In the genomic region with DNA sequence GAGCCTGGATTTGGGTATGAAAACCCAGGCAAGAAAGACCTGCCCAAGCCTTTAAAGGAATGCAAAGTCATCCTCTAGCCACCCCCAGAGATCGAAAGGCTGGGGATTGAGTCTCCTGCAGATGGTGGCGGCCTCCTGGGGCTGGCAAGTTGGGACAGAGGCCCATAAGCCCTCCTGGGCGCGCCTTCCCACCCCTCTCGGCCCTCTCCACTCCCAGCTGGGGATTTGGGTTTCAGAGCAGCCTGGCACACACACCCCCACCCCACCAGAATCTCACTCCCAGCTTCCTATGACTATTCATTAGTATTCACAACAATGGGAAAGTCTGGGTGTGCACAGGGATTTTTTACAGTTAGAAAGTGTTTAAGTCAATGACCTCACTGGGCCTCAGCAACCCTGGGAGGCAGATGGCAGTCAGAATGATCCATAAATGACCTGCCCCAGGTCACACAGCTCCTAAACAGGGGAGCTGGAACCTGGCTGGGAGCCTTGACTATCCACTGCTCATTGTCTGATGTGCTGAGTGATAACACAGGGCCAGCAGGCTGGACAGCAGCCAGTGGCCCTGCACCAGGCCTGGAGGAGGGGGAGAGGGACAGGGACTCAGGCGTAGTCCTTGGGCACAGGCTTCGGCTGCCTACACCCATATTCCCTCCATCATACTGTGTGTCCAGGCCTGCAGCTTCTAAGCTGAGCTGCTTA, we compare ENCODE assay signal across 8 cellular contexts.
DNase-seq lines count a peak whose midpoint lies in the region; ATAC-seq and TF ChIP-seq lines count a peak whose summit lies in the region.
"Had no signal": no experiment of that assay in that cellular context is flagged by ENCODE, and none has a peak within 500 bp of the region (broad histone marks: within the 10 kb centered on the region; RNA-seq: fewer than 3 reads in every experiment).

No MANE protein-coding gene starts in this region.

- no peaks in the 10 kb centered on the region for H3K27me3 ChIP-seq in RWPE2 (ENCODE audit: insufficient read depth, poor library complexity, severe bottlenecking)
- no peaks in the 10 kb centered on the region for H3K27me3 ChIP-seq in iPS-18a (ENCODE audit: control insufficient read depth, insufficient read depth, low read length)

- H3K27ac ChIP-seq in RWPE2 (ENCODE audit: poor library complexity, severe bottlenecking): peak overlapping the region; percentile 76
- peak overlapping the region; percentile 73 for H3K27ac ChIP-seq in iPS-18a (ENCODE audit: low read length)

- no peaks in the 10 kb centered on the region for H3K9me3 ChIP-seq in RWPE2 (ENCODE audit: severe bottlenecking)
- no peaks in the 10 kb centered on the region for H3K9me3 ChIP-seq in iPS-18a (ENCODE audit: control insufficient read depth, low read depth, low read length)

- H3K4me3 ChIP-seq in RWPE2 (ENCODE audit: severe bottlenecking) (no peak overlapping the region), iPS-18a (ENCODE audit: low read length) (peak overlapping the region; percentile 36)

- peak; percentile 84 for DNase-seq in Ammon's horn (ENCODE audit: low spot score)
- DNase-seq in RWPE2 (ENCODE audit: low spot score): no peak
- no peak for DNase-seq in GF-D8 (lab: John Stamatoyannopoulos, UW)
- DNase-seq in stimulated activated CD4-positive, alpha-beta T cell treated with anti-CD3 and anti-CD28 coated beads, Interleukin-2, amount 100 ng/mL, for 48 hours: no peak
- DNase-seq: KBM-7; stimulated activated CD4-positive, alpha-beta T cell treated with anti-CD3 and anti-CD28 coated beads, Interleukin-4, amount 100 ng/mL, for 24 hours had no signal

- ATAC-seq in RWPE2 (ENCODE audit: low read depth) (peak; percentile 49), HG03045 (IDR thresholded peaks at IDR 0.05; ENCODE audit: unreplicated experiment) (no peak)

- no peak for TF ChIP-seq CTCF in RWPE2 (IDR thresholded peaks at IDR 0.05; ENCODE audit: poor library complexity, severe bottlenecking)

- H3K36me3 ChIP-seq in RWPE2 (ENCODE audit: low read depth): peaks cover 8% of the 10 kb centered on the region; the same call in 1 of the 2 replicates
- H3K36me3 ChIP-seq in iPS-18a (ENCODE audit: control insufficient read depth, low read depth, low read length): no peaks in the 10 kb centered on the region

- no peak overlapping the region for H3K9ac ChIP-seq in iPS-18a (ENCODE audit: low read length)

- H3K4me1 ChIP-seq in RWPE2 (ENCODE audit: insufficient read depth, poor library complexity, severe bottlenecking) (peaks cover 42% of the 10 kb centered on the region), iPS-18a (ENCODE audit: control insufficient read depth, low read depth, low read length) (peaks cover 44% of the 10 kb centered on the region)
